In genomic region chr16:25691519-25692091, GRCh38 we compare ENCODE assay signal across 9 cellular contexts. TPM values are rescaled to one million over a fixed set of nuclear protein-coding genes. Genes with fewer than 3 reads are reported as not detected.
A peak's percentile ranks its signal among the peaks of the same experiment; 100 is the strongest.
DNase-seq lines count a peak whose midpoint lies in the region; ATAC-seq, FAIRE-seq and TF ChIP-seq lines count a peak whose summit lies in the region.
"Had no signal": no experiment of that assay in that cellular context is flagged by ENCODE, and none has a peak within 500 bp of the region (broad histone marks: within the 10 kb centered on the region; RNA-seq: fewer than 3 reads in every experiment).

HS3ST4 (plus strand) TSS chr16:25691959.

- H3K27ac ChIP-seq in astrocyte (ENCODE audit: low read depth, low read length): no peak within 1 kb of the TSS
- peak within 1 kb of the TSS; percentile 59 for H3K27ac ChIP-seq in mesendoderm (ENCODE audit: low read depth, low read length)

- H3K27ac Mint-ChIP-seq in astrocyte (ENCODE audit: unreplicated experiment): no peak within 1 kb of the TSS
- H3K27ac Mint-ChIP-seq in activated T-helper 1 cell treated with anti-CD3 and anti-CD28 coated beads, Interleukin-12 subunit alpha, Interleukin-12 subunit beta, Interleukin-2, Interleukin-4 antibody, amounts not matched to agents 30 ng/mL and 10 ng/mL and 1 ng/mL, durations not matched to agents 14 hours and 24 hours and 36 hours: no peak within 1 kb of the TSS

- no peaks in the 10 kb centered on the region for H3K36me3 Mint-ChIP-seq in astrocyte (ENCODE audit: low read depth, unreplicated experiment)
- no peaks in the 10 kb centered on the region for H3K36me3 Mint-ChIP-seq in activated T-helper 1 cell treated with anti-CD3 and anti-CD28 coated beads, Interleukin-12 subunit alpha, Interleukin-12 subunit beta, Interleukin-2, Interleukin-4 antibody, amounts not matched to agents 30 ng/mL and 10 ng/mL and 1 ng/mL, durations not matched to agents 14 hours and 24 hours and 36 hours (ENCODE audit: low read depth)

- H3K79me1 ChIP-seq in mesendoderm (ENCODE audit: low read length): peaks cover 2% of the 10 kb centered on the region

- no peak for ATAC-seq in HG03045 (IDR thresholded peaks at IDR 0.05; ENCODE audit: unreplicated experiment)

- no peaks in the 10 kb centered on the region for H3K4me1 Mint-ChIP-seq in astrocyte (ENCODE audit: low read depth, unreplicated experiment)
- H3K4me1 Mint-ChIP-seq in activated T-helper 1 cell treated with anti-CD3 and anti-CD28 coated beads, Interleukin-12 subunit alpha, Interleukin-12 subunit beta, Interleukin-2, Interleukin-4 antibody, amounts not matched to agents 30 ng/mL and 10 ng/mL and 1 ng/mL, durations not matched to agents 14 hours and 24 hours and 36 hours (ENCODE audit: low read depth): no peaks in the 10 kb centered on the region

- H3K79me2 ChIP-seq in astrocyte (ENCODE audit: insufficient read depth, low read length): no peaks in the 10 kb centered on the region
- peaks cover 10% of the 10 kb centered on the region for H3K79me2 ChIP-seq in mesendoderm (ENCODE audit: control insufficient read depth, insufficient read depth, low read length)

- no peak for FAIRE-seq in astrocyte (lab: Jason Lieb, UNC)
- no peak for FAIRE-seq in urothelium cell line (lab: Jason Lieb, UNC)

- no peaks in the 10 kb centered on the region for H3K36me3 ChIP-seq in astrocyte (ENCODE audit: insufficient read depth, low read length)
- H3K36me3 ChIP-seq in mesendoderm (ENCODE audit: control insufficient read depth, insufficient read depth, low read length): no peaks in the 10 kb centered on the region

- H3K18ac ChIP-seq in mesendoderm (ENCODE audit: low read length): peak within 1 kb of the TSS; percentile 97

- H3K4me3 ChIP-seq in astrocyte (ENCODE audit: insufficient read depth, low read depth, low read length) (no peak within 1 kb of the TSS), mesendoderm (ENCODE audit: low read length) (peak within 1 kb of the TSS; percentile 49)

- H2AK5ac ChIP-seq in mesendoderm (ENCODE audit: low read length): no peak within 1 kb of the TSS

- peak; percentile 13 for DNase-seq in stimulated activated CD4-positive, alpha-beta T cell treated with anti-CD3 and anti-CD28 coated beads, Interleukin-15, amount 100 ng/mL, for 24 hours
- no peak for DNase-seq in stimulated activated CD4-positive, alpha-beta T cell treated with anti-CD3 and anti-CD28 coated beads, Interleukin-4, amount 100 ng/mL, for 4 hours
- DNase-seq in astrocyte (ENCODE audit: low read depth) (no peak), mesendoderm (peak; percentile 73), urothelium cell line (ENCODE audit: low spot score) (peak; percentile 68), NCI-H2196 (lab: John Stamatoyannopoulos, UW; ENCODE audit: unreplicated experiment) (no peak)
- no peak for DNase-seq in activated T-helper 1 cell treated with anti-CD3 and anti-CD28 coated beads, Interleukin-12 subunit alpha, Interleukin-12 subunit beta, Interleukin-2, Interleukin-4 antibody, amounts not matched to agents 30 ng/mL and 10 ng/mL and 1 ng/mL, durations not matched to agents 14 hours and 24 hours and 36 hours (ENCODE audit: low spot score)
- DNase-seq: DMS79 treated with DMSO at 0.1 percent for 48 hours had no signal

- H2BK120ac ChIP-seq in mesendoderm (ENCODE audit: low read depth, low read length): no peak within 1 kb of the TSS

- H3K4ac ChIP-seq in mesendoderm (ENCODE audit: low read depth, low read length): peak within 1 kb of the TSS; percentile 86

- H3K4me2 ChIP-seq in astrocyte (ENCODE audit: low read length): peak within 1 kb of the TSS; percentile 46
- H3K4me2 ChIP-seq in mesendoderm (ENCODE audit: low read length): peak within 1 kb of the TSS; percentile 92

- WGBS in mesendoderm (ENCODE audit: extremely low coverage, insufficient coverage, low lambda C conversion rate): no CpG with 5 or more reads among the region's 58 CpGs

- H3K27me3 ChIP-seq in astrocyte (ENCODE audit: insufficient read depth, low read length) (peaks cover 27% of the 10 kb centered on the region), mesendoderm (ENCODE audit: insufficient read depth, low read length, poor library complexity) (no peaks in the 10 kb centered on the region)

- no peak within 1 kb of the TSS for H4K5ac ChIP-seq in mesendoderm (ENCODE audit: low read length)

- H3K4me1 ChIP-seq in astrocyte (ENCODE audit: insufficient read depth, low read length): no peaks in the 10 kb centered on the region
- H3K4me1 ChIP-seq in mesendoderm (ENCODE audit: control insufficient read depth, low read depth, low read length): peaks cover 2% of the 10 kb centered on the region

- H4K20me1 ChIP-seq in astrocyte (ENCODE audit: insufficient read depth, low read length): no peaks in the 10 kb centered on the region

- no peaks in the 10 kb centered on the region for H3K9me3 ChIP-seq in astrocyte (ENCODE audit: insufficient read depth, low read depth, low read length)

- TF ChIP-seq CTCF in astrocyte (IDR thresholded peaks at IDR 0.05; ENCODE audit: insufficient read depth, low read depth, low read length): no peak

- H2BK5ac ChIP-seq in mesendoderm (ENCODE audit: low read length): no peak within 1 kb of the TSS

- no peak within 1 kb of the TSS for H4K8ac ChIP-seq in mesendoderm (ENCODE audit: low read depth, low read length)

- H3K9me3 Mint-ChIP-seq in astrocyte (ENCODE audit: unreplicated experiment): peaks cover 6% of the 10 kb centered on the region
- no peaks in the 10 kb centered on the region for H3K9me3 Mint-ChIP-seq in activated T-helper 1 cell treated with anti-CD3 and anti-CD28 coated beads, Interleukin-12 subunit alpha, Interleukin-12 subunit beta, Interleukin-2, Interleukin-4 antibody, amounts not matched to agents 30 ng/mL and 10 ng/mL and 1 ng/mL, durations not matched to agents 14 hours and 24 hours and 36 hours

- H3K27me3 Mint-ChIP-seq in astrocyte (ENCODE audit: low read depth, unreplicated experiment): peaks cover 23% of the 10 kb centered on the region
- peaks cover 55% of the 10 kb centered on the region for H3K27me3 Mint-ChIP-seq in activated T-helper 1 cell treated with anti-CD3 and anti-CD28 coated beads, Interleukin-12 subunit alpha, Interleukin-12 subunit beta, Interleukin-2, Interleukin-4 antibody, amounts not matched to agents 30 ng/mL and 10 ng/mL and 1 ng/mL, durations not matched to agents 14 hours and 24 hours and 36 hours (ENCODE audit: insufficient read depth)

- peak within 1 kb of the TSS; percentile 34 for H3K23ac ChIP-seq in mesendoderm (ENCODE audit: low read length)

- no peak within 1 kb of the TSS for H3K9ac ChIP-seq in astrocyte (ENCODE audit: low read length)
- H3K9ac ChIP-seq in mesendoderm (ENCODE audit: low read length): peak within 1 kb of the TSS; percentile 67

- peak within 1 kb of the TSS; percentile 81 for H3K4me3 Mint-ChIP-seq in astrocyte (ENCODE audit: unreplicated experiment)
- no peak within 1 kb of the TSS for H3K4me3 Mint-ChIP-seq in activated T-helper 1 cell treated with anti-CD3 and anti-CD28 coated beads, Interleukin-12 subunit alpha, Interleukin-12 subunit beta, Interleukin-2, Interleukin-4 antibody, amounts not matched to agents 30 ng/mL and 10 ng/mL and 1 ng/mL, durations not matched to agents 14 hours and 24 hours and 36 hours

- H3K56ac ChIP-seq in mesendoderm (ENCODE audit: low read length): peak within 1 kb of the TSS; percentile 88

- no peak within 1 kb of the TSS for H2BK15ac ChIP-seq in mesendoderm (replicated peaks; ENCODE audit: low read depth)

- no peak within 1 kb of the TSS for H2AFZ ChIP-seq in astrocyte (ENCODE audit: low read depth, low read length)

- intact Hi-C loops in activated T-helper 1 cell treated with anti-CD3 and anti-CD28 coated beads, Interleukin-12 subunit alpha, Interleukin-12 subunit beta, Interleukin-2, Interleukin-4 antibody, amounts not matched to agents 30 ng/mL and 10 ng/mL and 1 ng/mL, durations not matched to agents 14 hours and 24 hours and 36 hours (cut with micrococcal nuclease): no loop called here

RNA-seq across cellular contexts. Expression of gene HS3ST4, which starts in this region (rescaled TPM):
- 0.55 and 1.2 TPM in 2 replicates for total RNA-seq in astrocyte
- 2.6 TPM for polyA plus RNA-seq in mesendoderm (2013, experiment 1 of 2)
- polyA plus RNA-seq in mesendoderm (2013, experiment 2 of 2): 2.4 TPM
- total RNA-seq in activated T-helper 1 cell treated with anti-CD3 and anti-CD28 coated beads, Interleukin-12 subunit alpha, Interleukin-12 subunit beta, Interleukin-2, Interleukin-4 antibody, amounts not matched to agents 30 ng/mL and 10 ng/mL and 1 ng/mL, durations not matched to agents 14 hours and 24 hours and 36 hours: not detected in 2 replicates

Comparison
In these comparisons a context has a peak if more than half of its experiments do, and no peak if none do; other contexts are left out.
1. DNase-seq: peak in stimulated activated CD4-positive, alpha-beta T cell treated with anti-CD3 and anti-CD28 coated beads, Interleukin-15, amount 100 ng/mL, for 24 hours (single experiment), mesendoderm (single experiment) and urothelium cell line (single experiment); none in stimulated activated CD4-positive, alpha-beta T cell treated with anti-CD3 and anti-CD28 coated beads, Interleukin-4, amount 100 ng/mL, for 4 hours (0 of 2), astrocyte (single experiment), NCI-H2196 (single experiment) and activated T-helper 1 cell treated with anti-CD3 and anti-CD28 coated beads, Interleukin-12 subunit alpha, Interleukin-12 subunit beta, Interleukin-2, Interleukin-4 antibody, amounts not matched to agents 30 ng/mL and 10 ng/mL and 1 ng/mL, durations not matched to agents 14 hours and 24 hours and 36 hours (single experiment).